Comparison of ENCODE assay signal across 16 cellular contexts in the genomic region with DNA sequence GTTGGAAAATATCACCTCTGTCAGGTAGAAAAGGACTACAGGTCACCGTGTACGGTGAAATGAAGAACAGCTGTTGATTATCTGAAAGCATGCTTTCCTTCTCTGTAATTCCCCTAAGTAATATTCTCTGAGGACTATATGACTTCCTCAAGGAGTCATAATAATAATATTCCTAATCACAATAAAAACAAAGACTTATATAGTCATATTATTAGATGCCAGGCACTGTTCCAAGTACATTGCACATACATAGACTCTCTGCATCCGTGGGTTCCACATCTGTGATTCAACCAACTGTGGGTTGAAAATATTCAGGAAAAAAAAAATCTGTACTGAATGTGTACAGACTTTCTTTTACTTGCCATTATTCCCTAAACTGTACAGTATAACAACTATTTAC.
A peak's percentile ranks its signal among the peaks of the same experiment; 100 is the strongest.
DNase-seq lines count a peak whose midpoint lies in the region; ATAC-seq, FAIRE-seq and TF ChIP-seq lines count a peak whose summit lies in the region.
"Had no signal": no experiment of that assay in that cellular context is flagged by ENCODE, and none has a peak within 500 bp of the region (broad histone marks: within the 10 kb centered on the region; RNA-seq: fewer than 3 reads in every experiment).

No MANE protein-coding gene starts in this region.

- H3K4me3 ChIP-seq in AG10803 (ENCODE audit: low read length) (no peak overlapping the region), osteoblast (ENCODE audit: insufficient read depth, low read length) (no peak overlapping the region), prostate gland (no peak overlapping the region)
- H3K4me3 ChIP-seq: lower lobe of right lung, sigmoid colon, uterus had no signal

- 77% methylated on average over 3 of the region's 3 CpGs for WGBS in prostate gland

- no peak for ATAC-seq in GM21825 (IDR thresholded peaks at IDR 0.05; ENCODE audit: unreplicated experiment)
- ATAC-seq: lower lobe of right lung had no signal

- H3K79me2 ChIP-seq in osteoblast (ENCODE audit: insufficient read depth, low read length): no peaks in the 10 kb centered on the region

- intact Hi-C loops in prostate gland (cut with DNase I): no loop called here

- H3K27me3 ChIP-seq in osteoblast (ENCODE audit: insufficient read depth, low read length): no peaks in the 10 kb centered on the region
- H3K27me3 ChIP-seq in prostate gland (replicated peaks; ENCODE audit: insufficient read depth): no peaks in the 10 kb centered on the region
- H3K27me3 ChIP-seq: sigmoid colon, uterus had no signal

- no peaks in the 10 kb centered on the region for H4K20me1 ChIP-seq in osteoblast (ENCODE audit: insufficient read depth, low read length)

- H3K4me1 ChIP-seq in osteoblast (ENCODE audit: insufficient read depth, low read length) (peaks cover 40% of the 10 kb centered on the region), prostate gland (replicated peaks) (no peaks in the 10 kb centered on the region)
- H3K4me1 ChIP-seq: lower lobe of right lung, uterus had no signal

- TF ChIP-seq CTCF in AG10803 (conservative IDR thresholded peaks at IDR 0.05; ENCODE audit: low read length) (no peak), osteoblast (IDR thresholded peaks at IDR 0.05; ENCODE audit: extremely low read depth, low read depth, low read length) (no peak), prostate gland (IDR thresholded peaks at IDR 0.05) (no peak)

- no peak for FAIRE-seq in RCC 7860 (lab: Jason Lieb, UNC)

- H3K36me3 ChIP-seq in osteoblast (ENCODE audit: insufficient read depth, low read length) (no peaks in the 10 kb centered on the region), prostate gland (no peaks in the 10 kb centered on the region)
- H3K36me3 ChIP-seq: lower lobe of right lung, sigmoid colon, uterus had no signal

- H3K9me3 ChIP-seq in osteoblast (ENCODE audit: low read depth, low read length): no peaks in the 10 kb centered on the region
- no peaks in the 10 kb centered on the region for H3K9me3 ChIP-seq in prostate gland
- H3K9me3 ChIP-seq: lower lobe of right lung, sigmoid colon, uterus had no signal

- peak; percentile 92 for DNase-seq in AG10803 (ENCODE audit: low read depth)
- DNase-seq in RCC 7860 (ENCODE audit: low spot score): peak; percentile 26
- DNase-seq in dedifferentiated amniotic fluid mesenchymal stem cell (ENCODE audit: extremely low spot score): peak; percentile 82
- DNase-seq in osteoblast (ENCODE audit: insufficient read length, low spot score, missing footprints): no peak
- no peak for DNase-seq in effector CD4-positive, alpha-beta T cell
- DNase-seq in prostate gland (ENCODE audit: low spot score): no peak
- DNase-seq in NCI-H2081 treated with DMSO at 0.1 percent for 48 hours (lab: John Stamatoyannopoulos, UW): no peak
- DNase-seq: Kasumi-1; lower lobe of right lung; NCI-H1694; NCI-H524 treated with DMSO at 0.1 percent for 48 hours; sigmoid colon; stimulated activated naive CD4-positive, alpha-beta T cell treated with Interleukin-2 at 50 U/mL for 16 hours; uterus had no signal

- peak overlapping the region; percentile 49 for H3K4me2 ChIP-seq in osteoblast (ENCODE audit: insufficient read depth, low read length)

- H3K27ac ChIP-seq in osteoblast (ENCODE audit: low read depth, low read length) (peak overlapping the region; percentile 45), prostate gland (no peak overlapping the region)
- H3K27ac ChIP-seq: lower lobe of right lung, sigmoid colon, VCaP had no signal

- H2AFZ ChIP-seq in osteoblast (ENCODE audit: low read length): no peak overlapping the region

- TF ChIP-seq POLR2A in prostate gland (IDR thresholded peaks at IDR 0.05): no peak

Comparison
In these comparisons a context has a peak if more than half of its experiments do, and no peak if none do; other contexts are left out.
1. DNase-seq: peak in AG10803 (single experiment), RCC 7860 (single experiment) and dedifferentiated amniotic fluid mesenchymal stem cell (single experiment); none in osteoblast (single experiment), effector CD4-positive, alpha-beta T cell (single experiment), prostate gland (single experiment) and NCI-H2081 treated with DMSO at 0.1 percent for 48 hours (single experiment).